30 cellular contexts compared by ENCODE assay signal in the genomic region with DNA sequence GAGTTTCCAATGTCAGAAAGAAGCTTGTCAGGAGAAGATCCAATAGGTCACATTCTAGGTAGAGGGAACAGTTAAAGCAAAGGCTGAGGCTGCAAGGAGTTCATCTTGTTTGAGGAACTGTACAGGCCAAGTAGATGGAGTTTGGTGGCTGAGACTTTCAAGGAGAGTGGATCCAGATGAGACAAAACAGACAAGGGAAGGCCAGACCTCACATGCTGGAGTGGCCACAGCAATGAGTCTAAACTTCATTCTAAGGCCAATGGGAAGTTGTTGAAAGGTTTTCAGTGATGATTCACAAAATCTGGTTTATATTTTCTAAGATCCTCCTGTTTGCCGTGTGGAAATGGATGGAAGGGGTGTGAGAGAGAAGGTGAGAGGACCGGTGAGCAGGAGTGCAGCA. TPM values are rescaled to one million over a fixed set of nuclear protein-coding genes. Genes with fewer than 3 reads are reported as not detected.
"Had no signal": no experiment of that assay in that cellular context is flagged by ENCODE, and none has a peak within 500 bp of the region (broad histone marks: within the 10 kb centered on the region; RNA-seq: fewer than 3 reads in every experiment).

No MANE protein-coding gene starts in this region.

- H3K4me1 ChIP-seq: left lung, lower lobe of right lung, pancreas, right atrium auricular region, right lobe of liver, tibial nerve, uterus had no signal

- ATAC-seq: left colon; left lung; lower lobe of right lung; naive thymus-derived CD8-positive, alpha-beta T cell; right lobe of liver; stimulated activated memory B cell treated with anti-CD40 and anti-IgM and Interleukin-4, amounts not matched to agents 10 μg/mL and 1 μg/mL and 100 μg/mL, for 72 hours; stimulated activated naive CD8-positive, alpha-beta T cell treated with anti-CD3 and anti-CD28 coated beads, Interleukin-15, amount 100 ng/mL, for 72 hours had no signal

- H3K27ac Mint-ChIP-seq: immature natural killer cell; naive thymus-derived CD8-positive, alpha-beta T cell; stimulated activated memory B cell treated with anti-CD40 and anti-IgM and Interleukin-4, amounts not matched to agents 10 μg/mL and 1 μg/mL and 100 μg/mL, for 72 hours; type B pancreatic cell had no signal

- H3K27ac ChIP-seq: left lung, lower lobe of right lung, pancreas, right atrium auricular region, right lobe of liver, tibial nerve, uterus had no signal

- H3K27me3 ChIP-seq: left lung, pancreas, right atrium auricular region, right lobe of liver, tibial nerve, uterus had no signal

- H3K4me3 ChIP-seq: left lung, lower lobe of right lung, pancreas, right atrium auricular region, right lobe of liver, smooth muscle cell, tibial nerve, uterus had no signal

- DNase-seq: hypothalamus; immature natural killer cell; kidney; left colon; left lung; lower lobe of right lung; mammary epithelial cell; mesenchymal stem cell; naive thymus-derived CD8-positive, alpha-beta T cell; nucleus accumbens; pancreas; posterior cingulate gyrus; right lobe of liver; stimulated activated CD4-positive, alpha-beta T cell treated with anti-CD3 and anti-CD28 coated beads, Interleukin-1b, Interleukin-23, amount 100 ng/mL, for 48 hours; stimulated activated CD4-positive, alpha-beta T cell treated with anti-CD3 and anti-CD28 coated beads, Interleukin-2, amount 100 ng/mL, for 48 hours; stimulated activated CD4-positive, alpha-beta T cell treated with anti-CD3 and anti-CD28 coated beads, Interleukin-4, amount 100 ng/mL, for 4 hours; stimulated activated CD8-positive, alpha-beta memory T cell treated with anti-CD3 and anti-CD28 coated beads, Interleukin-4, amount 100 ng/mL, for 48 hours; stimulated activated naive CD4-positive, alpha-beta T cell treated with Interleukin-2 at 50 U/mL for 16 hours; stimulated activated naive CD8-positive, alpha-beta T cell treated with anti-CD3 and anti-CD28 coated beads, Interleukin-15, amount 100 ng/mL, for 72 hours; substantia nigra; uterus had no signal

- FAIRE-seq: islet of Langerhans, kidney, pancreas had no signal

- H3K4me3 Mint-ChIP-seq: immature natural killer cell; naive thymus-derived CD8-positive, alpha-beta T cell; nephron; neural crest cell; stimulated activated memory B cell treated with anti-CD40 and anti-IgM and Interleukin-4, amounts not matched to agents 10 μg/mL and 1 μg/mL and 100 μg/mL, for 72 hours; stimulated activated naive CD8-positive, alpha-beta T cell treated with anti-CD3 and anti-CD28 coated beads, Interleukin-15, amount 100 ng/mL, for 72 hours; type B pancreatic cell had no signal

- H3K4me1 Mint-ChIP-seq: immature natural killer cell; naive thymus-derived CD8-positive, alpha-beta T cell; nephron; neural crest cell; stimulated activated memory B cell treated with anti-CD40 and anti-IgM and Interleukin-4, amounts not matched to agents 10 μg/mL and 1 μg/mL and 100 μg/mL, for 72 hours; stimulated activated naive CD8-positive, alpha-beta T cell treated with anti-CD3 and anti-CD28 coated beads, Interleukin-15, amount 100 ng/mL, for 72 hours had no signal

- H3K36me3 Mint-ChIP-seq: immature natural killer cell; naive thymus-derived CD8-positive, alpha-beta T cell; stimulated activated memory B cell treated with anti-CD40 and anti-IgM and Interleukin-4, amounts not matched to agents 10 μg/mL and 1 μg/mL and 100 μg/mL, for 72 hours; type B pancreatic cell had no signal

- H3K9me3 ChIP-seq: left lung, lower lobe of right lung, pancreas, right atrium auricular region, right lobe of liver, tibial nerve, uterus had no signal

- H3K27me3 Mint-ChIP-seq: stimulated activated naive CD8-positive, alpha-beta T cell treated with anti-CD3 and anti-CD28 coated beads, Interleukin-15, amount 100 ng/mL, for 72 hours had no signal

- H3K9me3 Mint-ChIP-seq: immature natural killer cell; naive thymus-derived CD8-positive, alpha-beta T cell; nephron; neural crest cell; stimulated activated naive CD8-positive, alpha-beta T cell treated with anti-CD3 and anti-CD28 coated beads, Interleukin-15, amount 100 ng/mL, for 72 hours; type B pancreatic cell had no signal

- H3K36me3 ChIP-seq: left lung, lower lobe of right lung, pancreas, right atrium auricular region, right lobe of liver, tibial nerve, uterus had no signal

- H3K4me2 ChIP-seq: smooth muscle cell had no signal

RNA-seq across cellular contexts. Expression of a gene that starts 43.9 kb away (rescaled TPM):
- total RNA-seq: mammary epithelial cell; naive thymus-derived CD8-positive, alpha-beta T cell; neural crest cell; pulmonary artery endothelial cell; smooth muscle cell had no signal
- polyA plus RNA-seq: immature natural killer cell; mammary epithelial cell; naive thymus-derived CD8-positive, alpha-beta T cell; smooth muscle cell had no signal
